ENCODE assay signal across 25 cellular contexts in the genomic region with DNA sequence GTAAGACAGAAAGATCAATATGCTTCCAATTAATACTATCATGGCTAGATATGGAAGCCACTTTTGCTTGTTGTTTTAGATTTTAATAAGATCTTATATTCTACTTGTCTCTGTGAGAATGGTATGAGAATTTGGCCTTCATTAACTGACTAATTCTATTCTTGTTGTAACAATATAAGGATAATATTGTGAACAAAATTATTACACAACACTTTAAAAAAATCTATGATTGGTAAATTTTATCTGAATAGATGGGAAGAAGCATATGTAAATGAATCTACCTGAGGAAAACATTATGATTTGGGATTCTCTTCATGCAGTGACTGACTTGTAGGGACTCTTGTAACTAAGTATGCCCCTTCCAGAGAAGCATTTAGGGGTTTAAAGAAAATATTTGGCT.
"Had no signal": no experiment of that assay in that cellular context is flagged by ENCODE, and none has a peak within 500 bp of the region (broad histone marks: within the 10 kb centered on the region; RNA-seq: fewer than 3 reads in every experiment).

No MANE protein-coding gene starts in this region.

- H3K9me3 ChIP-seq: ascending aorta had no signal

- H3K4me2 ChIP-seq: PC-9 had no signal

- H3K9me3 Mint-ChIP-seq: activated naive CD4-positive, alpha-beta T cell treated with anti-CD3 and anti-CD28 coated beads, Interleukin-2, amount 50 U/mL, for 24 hours; activated T-helper 1 cell treated with anti-CD3 and anti-CD28 coated beads, Interleukin-12 subunit alpha, Interleukin-12 subunit beta, Interleukin-2, Interleukin-4 antibody, amounts not matched to agents 30 ng/mL and 10 ng/mL and 1 ng/mL, durations not matched to agents 14 hours and 24 hours and 36 hours; brain; WTC11 had no signal

- H3K4me1 ChIP-seq: ascending aorta had no signal

- H3K36me3 ChIP-seq: ascending aorta had no signal

- ATAC-seq: activated CD8-positive, alpha-beta T cell treated with anti-CD3 and anti-CD28 coated beads, Interleukin-2, amount 10 ng/mL, durations not matched to agents 7 days and 5 days; T-helper 17 cell; WTC11 had no signal

- H3K27me3 Mint-ChIP-seq: activated naive CD4-positive, alpha-beta T cell treated with anti-CD3 and anti-CD28 coated beads, Interleukin-2, amount 50 U/mL, for 24 hours; activated T-cell treated with anti-CD3 and anti-CD28 coated beads, Interleukin-2, amount 50 U/mL, for 24 hours; brain; T-helper 17 cell had no signal

- H2AFZ ChIP-seq: PC-9 had no signal

- DNase-seq: activated CD4-positive, alpha-beta T cell treated with anti-CD3 and anti-CD28 coated beads for 48 hours; activated CD4-positive, alpha-beta T cell treated with anti-CD3 and anti-CD28 coated beads, Interleukin-2, amount 50 U/mL, for 4 hours; activated CD4-positive, CD25-positive, alpha-beta regulatory T cell treated with anti-CD3 and anti-CD28 coated beads, Interleukin-2, amount 50 U/mL, for 72 hours; activated CD8-positive, alpha-beta T cell treated with anti-CD3 and anti-CD28 coated beads, Interleukin-2, amount 10 ng/mL, durations not matched to agents 7 days and 5 days; activated effector memory CD4-positive, alpha-beta T cell treated with Interleukin-2 at 50 U/mL for 16 hours; activated naive CD4-positive, alpha-beta T cell; activated T-cell treated with anti-CD3 and anti-CD28 coated beads, Interleukin-2, amount 50 U/mL, for 24 hours; cerebellar nuclear complex; KBM-7; NCI-H1092 treated with DMSO at 0.1 percent for 48 hours; NCI-H1417 treated with DMSO at 0.1 percent for 48 hours; NCI-H1694; NCI-H2029; NCI-H2107; NCI-H345; NCI-H510A treated with DMSO at 0.1 percent for 48 hours; PC-9; SIG-M5; T-helper 17 cell; T-helper 9 cell had no signal

- H3K4me3 Mint-ChIP-seq: activated CD8-positive, alpha-beta T cell treated with anti-CD3 and anti-CD28 coated beads, Interleukin-2, amount 10 ng/mL, durations not matched to agents 7 days and 5 days; activated naive CD4-positive, alpha-beta T cell treated with anti-CD3 and anti-CD28 coated beads, Interleukin-2, amount 50 U/mL, for 24 hours; activated T-cell treated with anti-CD3 and anti-CD28 coated beads, Interleukin-2, amount 50 U/mL, for 24 hours; activated T-helper 1 cell treated with anti-CD3 and anti-CD28 coated beads, Interleukin-12 subunit alpha, Interleukin-12 subunit beta, Interleukin-2, Interleukin-4 antibody, amounts not matched to agents 30 ng/mL and 10 ng/mL and 1 ng/mL, durations not matched to agents 14 hours and 24 hours and 36 hours; brain; T-helper 17 cell; WTC11 had no signal

- H3K27me3 ChIP-seq: ascending aorta had no signal

- H3K4me3 ChIP-seq: ascending aorta, PC-9 had no signal

- H3K27ac ChIP-seq: ascending aorta, PC-9 had no signal

- H3K36me3 Mint-ChIP-seq: activated naive CD4-positive, alpha-beta T cell treated with anti-CD3 and anti-CD28 coated beads, Interleukin-2, amount 50 U/mL, for 24 hours; brain; WTC11 had no signal

- H3K27ac Mint-ChIP-seq: activated CD8-positive, alpha-beta T cell treated with anti-CD3 and anti-CD28 coated beads, Interleukin-2, amount 10 ng/mL, durations not matched to agents 7 days and 5 days; activated naive CD4-positive, alpha-beta T cell treated with anti-CD3 and anti-CD28 coated beads, Interleukin-2, amount 50 U/mL, for 24 hours; activated T-cell treated with anti-CD3 and anti-CD28 coated beads, Interleukin-2, amount 50 U/mL, for 24 hours; activated T-helper 1 cell treated with anti-CD3 and anti-CD28 coated beads, Interleukin-12 subunit alpha, Interleukin-12 subunit beta, Interleukin-2, Interleukin-4 antibody, amounts not matched to agents 30 ng/mL and 10 ng/mL and 1 ng/mL, durations not matched to agents 14 hours and 24 hours and 36 hours; brain; T-helper 17 cell; WTC11 had no signal

- H3K4me1 Mint-ChIP-seq: activated naive CD4-positive, alpha-beta T cell treated with anti-CD3 and anti-CD28 coated beads, Interleukin-2, amount 50 U/mL, for 24 hours; T-helper 17 cell; WTC11 had no signal
